In genomic region chr22:41442240-41442792, GRCh38 we compare ENCODE assay signal across 11 cellular contexts. TPM values are rescaled to one million over a fixed set of nuclear protein-coding genes. Genes with fewer than 3 reads are reported as not detected.
DNase-seq lines count a peak whose midpoint lies in the region; ATAC-seq and TF ChIP-seq lines count a peak whose summit lies in the region.
"Had no signal": no experiment of that assay in that cellular context is flagged by ENCODE, and none has a peak within 500 bp of the region (broad histone marks: within the 10 kb centered on the region; RNA-seq: fewer than 3 reads in every experiment).

No MANE protein-coding gene starts in this region.

- H3K4me3 ChIP-seq in mesenchymal stem cell (ENCODE audit: insufficient read depth in 1 of 2, low read depth in 1 of 2, low read length in 2 of 2) = peak overlapping the region in 1 of 2 experiments; percentile 40
- H3K4me3 ChIP-seq in tibial nerve = no peak overlapping the region
- no peak overlapping the region for H3K4me3 ChIP-seq in H7 (ENCODE audit: insufficient read depth, low read depth, low read length)
- H3K4me3 ChIP-seq in testis = no peak overlapping the region

- WGBS in mesenchymal stem cell = 98% methylated on average over 1 of the region's 2 CpGs
- 29 to 47% methylated on average over 2 of the region's 2 CpGs for WGBS in tibial nerve, 2 donors
- 36 to 42% methylated on average over 2 of the region's 2 CpGs for WGBS in testis, 2 donors

- H3K79me1 ChIP-seq in mesenchymal stem cell (replicated peaks; ENCODE audit: low read length, poor library complexity, severe bottlenecking) = peaks cover under 1% of the 10 kb centered on the region

- H3K27ac Mint-ChIP-seq in activated naive CD4-positive, alpha-beta T cell treated with anti-CD3 and anti-CD28 coated beads, Interleukin-2, amount 50 U/mL, for 24 hours = peak overlapping the region; percentile 35
- peak overlapping the region in 1 of 2 donors; percentile 44 for H3K27ac Mint-ChIP-seq in activated naive CD4-positive, alpha-beta T cell treated with anti-CD3 and anti-CD28 coated beads, Interleukin-2, amount 50 U/mL, for 72 hours
- peak overlapping the region; percentile 36 for H3K27ac Mint-ChIP-seq in activated T-helper 17 cell treated with anti-CD3 and anti-CD28 coated beads, Interleukin-2, amount 50 U/mL, for 72 hours
- H3K27ac Mint-ChIP-seq in effector memory CD8-positive, alpha-beta T cell = no peak overlapping the region

- no peak overlapping the region for H3K4me3 Mint-ChIP-seq in activated naive CD4-positive, alpha-beta T cell treated with anti-CD3 and anti-CD28 coated beads, Interleukin-2, amount 50 U/mL, for 24 hours
- peak overlapping the region; percentile 85 for H3K4me3 Mint-ChIP-seq in activated T-helper 17 cell treated with anti-CD3 and anti-CD28 coated beads, Interleukin-2, amount 50 U/mL, for 72 hours
- H3K4me3 Mint-ChIP-seq in effector memory CD8-positive, alpha-beta T cell = peak overlapping the region in 1 of 2 donors; percentile 99

- no peak overlapping the region for H3K23ac ChIP-seq in mesenchymal stem cell (ENCODE audit: low read length in 2 of 2)

- no peak overlapping the region for H3K18ac ChIP-seq in mesenchymal stem cell (ENCODE audit: low read depth in 1 of 2, low read length in 2 of 2)

- no peak overlapping the region for H2BK12ac ChIP-seq in mesenchymal stem cell (ENCODE audit: low read length in 2 of 2)

- DNase-seq in activated naive CD4-positive, alpha-beta T cell treated with anti-CD3 and anti-CD28 coated beads, Interleukin-2, amount 50 U/mL, for 72 hours (ENCODE audit: low spot score in 2 of 2) = no peak
- DNase-seq in mesenchymal stem cell (no peak), tibial nerve (ENCODE audit: low spot score in 2 of 2) (no peak), H7 (no peak), testis (no peak)
- DNase-seq in effector memory CD8-positive, alpha-beta T cell = no peak
- DNase-seq: NCI-H1092, NCI-H774 had no signal

- H4K91ac ChIP-seq in mesenchymal stem cell (ENCODE audit: low read length) = no peak overlapping the region

- H3K27ac ChIP-seq in mesenchymal stem cell (ENCODE audit: low read length, poor library complexity, severe bottlenecking) = no peak overlapping the region
- H3K27ac ChIP-seq in tibial nerve = peak overlapping the region in 3 of 4 donors; percentile 1 to 99 (median 95)
- no peak overlapping the region for H3K27ac ChIP-seq in testis
- H3K27ac ChIP-seq: epithelial cell of prostate had no signal

- H3K27me3 Mint-ChIP-seq in activated naive CD4-positive, alpha-beta T cell treated with anti-CD3 and anti-CD28 coated beads, Interleukin-2, amount 50 U/mL, for 24 hours = no peaks in the 10 kb centered on the region
- H3K27me3 Mint-ChIP-seq in activated T-helper 17 cell treated with anti-CD3 and anti-CD28 coated beads, Interleukin-2, amount 50 U/mL, for 72 hours = no peaks in the 10 kb centered on the region
- no peaks in the 10 kb centered on the region for H3K27me3 Mint-ChIP-seq in effector memory CD8-positive, alpha-beta T cell

- TF ChIP-seq POLR2A in tibial nerve (IDR thresholded peaks at IDR 0.05) (peak in 1 of 2 donors; percentile 26), testis (IDR thresholded peaks at IDR 0.05) (no peak)

- peaks cover 3% of the 10 kb centered on the region for H3K36me3 Mint-ChIP-seq in activated naive CD4-positive, alpha-beta T cell treated with anti-CD3 and anti-CD28 coated beads, Interleukin-2, amount 50 U/mL, for 24 hours
- peaks cover 17 to 21% of the 10 kb centered on the region in 2 donors for H3K36me3 Mint-ChIP-seq in activated naive CD4-positive, alpha-beta T cell treated with anti-CD3 and anti-CD28 coated beads, Interleukin-2, amount 50 U/mL, for 72 hours
- peaks cover 95% of the 10 kb centered on the region for H3K36me3 Mint-ChIP-seq in activated T-helper 17 cell treated with anti-CD3 and anti-CD28 coated beads, Interleukin-2, amount 50 U/mL, for 72 hours (ENCODE audit: low read depth)
- peaks cover 62% of the 10 kb centered on the region for H3K36me3 Mint-ChIP-seq in effector memory CD8-positive, alpha-beta T cell (ENCODE audit: insufficient read depth)

- no peak overlapping the region for H3K4ac ChIP-seq in mesenchymal stem cell (ENCODE audit: low read depth in 1 of 2, low read length in 2 of 2)

- no peak overlapping the region for H3K14ac ChIP-seq in mesenchymal stem cell (ENCODE audit: low read length in 2 of 2)

- peak overlapping the region; percentile 46 for H3K9ac ChIP-seq in mesenchymal stem cell (ENCODE audit: low read length)

- H3K36me3 ChIP-seq in mesenchymal stem cell (ENCODE audit: control insufficient read depth in 1 of 2, insufficient read depth in 2 of 2, low read depth in 1 of 2, low read length in 2 of 2) = peaks cover 27% of the 10 kb centered on the region in 2 experiments
- peaks cover 0 to 25% (median 0%) of the 10 kb centered on the region in 3 donors for H3K36me3 ChIP-seq in tibial nerve
- peaks cover 11% of the 10 kb centered on the region for H3K36me3 ChIP-seq in H7 (replicated peaks; ENCODE audit: control insufficient read depth, insufficient read depth, low read length)
- no peaks in the 10 kb centered on the region for H3K36me3 ChIP-seq in testis (ENCODE audit: low read depth, missing control alignments)

- no peaks in the 10 kb centered on the region for H3K9me3 ChIP-seq in mesenchymal stem cell (ENCODE audit: control insufficient read depth, low read length)
- H3K9me3 ChIP-seq in tibial nerve = no peaks in the 10 kb centered on the region
- no peaks in the 10 kb centered on the region for H3K9me3 ChIP-seq in testis

- H2BK5ac ChIP-seq in mesenchymal stem cell (ENCODE audit: low read depth, low read length, poor library complexity, severe bottlenecking) = no peak overlapping the region

- H2AFZ ChIP-seq in mesenchymal stem cell (ENCODE audit: low read depth, low read length) = no peak overlapping the region

- TF ChIP-seq CTCF in tibial nerve (IDR thresholded peaks at IDR 0.05) (no peak), testis (IDR thresholded peaks at IDR 0.05) (no peak)

- intact Hi-C loops in testis (cut with DNase I; ENCODE audit: low total_unique reads) = no loop called here

- no peak overlapping the region for H4K8ac ChIP-seq in mesenchymal stem cell (ENCODE audit: low read length)

- TF ChIP-seq EP300 in tibial nerve (IDR thresholded peaks at IDR 0.05) = peak in 1 of 2 donors; percentile 42

- H2BK15ac ChIP-seq in mesenchymal stem cell (ENCODE audit: low read depth, poor library complexity, severe bottlenecking) = no peak overlapping the region

- no peak for ATAC-seq in activated naive CD4-positive, alpha-beta T cell treated with anti-CD3 and anti-CD28 coated beads, Interleukin-2, amount 50 U/mL, for 72 hours
- ATAC-seq in activated T-helper 17 cell treated with anti-CD3 and anti-CD28 coated beads, Interleukin-2, amount 50 U/mL, for 72 hours (replicated peaks) = no peak
- ATAC-seq in effector memory CD8-positive, alpha-beta T cell (replicated peaks) = no peak

- no peak overlapping the region for H3K4me2 ChIP-seq in mesenchymal stem cell (ENCODE audit: low read length, poor library complexity, severe bottlenecking)

- no peak overlapping the region for H2AK5ac ChIP-seq in mesenchymal stem cell (ENCODE audit: low read length, severe bottlenecking)

- H3K4me1 Mint-ChIP-seq in activated naive CD4-positive, alpha-beta T cell treated with anti-CD3 and anti-CD28 coated beads, Interleukin-2, amount 50 U/mL, for 24 hours = peaks cover 10% of the 10 kb centered on the region
- H3K4me1 Mint-ChIP-seq in activated T-helper 17 cell treated with anti-CD3 and anti-CD28 coated beads, Interleukin-2, amount 50 U/mL, for 72 hours = no peaks in the 10 kb centered on the region
- peaks cover 27% of the 10 kb centered on the region in 2 donors for H3K4me1 Mint-ChIP-seq in effector memory CD8-positive, alpha-beta T cell (ENCODE audit: low read depth in 2 of 2)

- no peaks in the 10 kb centered on the region for H3K9me3 Mint-ChIP-seq in activated naive CD4-positive, alpha-beta T cell treated with anti-CD3 and anti-CD28 coated beads, Interleukin-2, amount 50 U/mL, for 24 hours
- H3K9me3 Mint-ChIP-seq in activated naive CD4-positive, alpha-beta T cell treated with anti-CD3 and anti-CD28 coated beads, Interleukin-2, amount 50 U/mL, for 72 hours = no peaks in the 10 kb centered on the region
- no peaks in the 10 kb centered on the region for H3K9me3 Mint-ChIP-seq in activated T-helper 17 cell treated with anti-CD3 and anti-CD28 coated beads, Interleukin-2, amount 50 U/mL, for 72 hours
- no peaks in the 10 kb centered on the region for H3K9me3 Mint-ChIP-seq in effector memory CD8-positive, alpha-beta T cell

- no peak overlapping the region for H2BK120ac ChIP-seq in mesenchymal stem cell (ENCODE audit: low read depth, low read length)

- peaks cover 16% of the 10 kb centered on the region for H3K4me1 ChIP-seq in mesenchymal stem cell (ENCODE audit: control insufficient read depth, insufficient read depth, low read depth, low read length)
- H3K4me1 ChIP-seq in tibial nerve = peaks cover 0 to 64% (median 37%) of the 10 kb centered on the region in 4 donors
- peaks cover 26% of the 10 kb centered on the region for H3K4me1 ChIP-seq in testis

- H3K27me3 ChIP-seq in mesenchymal stem cell (ENCODE audit: control insufficient read depth in 1 of 2, insufficient read depth in 1 of 2, low read length in 2 of 2) (no peaks in the 10 kb centered on the region), tibial nerve (no peaks in the 10 kb centered on the region), H7 (ENCODE audit: control insufficient read depth, insufficient read depth, low read length) (no peaks in the 10 kb centered on the region), testis (no peaks in the 10 kb centered on the region)

RNA-seq across cellular contexts. Expression of gene TOB2, which starts 4.3 kb away (rescaled TPM):
- 10 to 100 TPM; 28.1 to 29.9 TPM for total RNA-seq in activated naive CD4-positive, alpha-beta T cell treated with anti-CD3 and anti-CD28 coated beads, Interleukin-2, amount 50 U/mL, for 72 hours
- 10 to 100 TPM; 38.5 to 40.8 TPM for total RNA-seq in activated T-helper 17 cell treated with anti-CD3 and anti-CD28 coated beads, Interleukin-2, amount 50 U/mL, for 72 hours
- 42.5 TPM for polyA plus RNA-seq in mesenchymal stem cell (2013, experiment 1 of 2)
- 43.0 TPM for polyA plus RNA-seq in mesenchymal stem cell (2013, experiment 2 of 2)
- 10 to 100 TPM; 50.8 to 67.3 (median 56.9) TPM for total RNA-seq in tibial nerve
- 31.7 and 33.1 TPM in 2 replicates for total RNA-seq in H7 (2014; rRNA removed; shearing (Covaris generic))
- 10 to 100 TPM; 35.4 to 41.7 TPM for total RNA-seq in testis
- polyA plus RNA-seq in testis (ENCODE audit: insufficient read depth, low read depth, low replicate concordance) = 32.7 TPM

RNA-seq across cellular contexts. Expression of gene PHF5A, which starts 26.2 kb away (rescaled TPM):
- 10 to 100 TPM; 61.3 to 76.5 TPM for total RNA-seq in activated naive CD4-positive, alpha-beta T cell treated with anti-CD3 and anti-CD28 coated beads, Interleukin-2, amount 50 U/mL, for 72 hours
- total RNA-seq in activated T-helper 17 cell treated with anti-CD3 and anti-CD28 coated beads, Interleukin-2, amount 50 U/mL, for 72 hours = 10 to 100 TPM; 34.3 to 92.0 TPM
- 26.6 TPM for polyA plus RNA-seq in mesenchymal stem cell (2013, experiment 1 of 2)
- polyA plus RNA-seq in mesenchymal stem cell (2013, experiment 2 of 2) = 26.3 TPM
- total RNA-seq in tibial nerve (10 to 100 TPM; 32.6 to 51.5 (median 36.4) TPM), testis (10 to 100 TPM; 33.7 to 35.1 TPM)
- total RNA-seq in H7 (2014; rRNA removed; shearing (Covaris generic)) = 111 and 115 TPM in 2 replicates
- polyA plus RNA-seq in testis (ENCODE audit: insufficient read depth, low read depth, low replicate concordance) = 42.8 TPM

RNA-seq across cellular contexts. Expression of gene ACO2, which starts 26.6 kb away (rescaled TPM):
- 100 to 1,000 TPM in 1 of 2 donors, 10 to 100 TPM in 1; 100.0 to 112 TPM for total RNA-seq in activated naive CD4-positive, alpha-beta T cell treated with anti-CD3 and anti-CD28 coated beads, Interleukin-2, amount 50 U/mL, for 72 hours
- 100 to 1,000 TPM in 1 of 2 donors, 10 to 100 TPM in 1; 67.8 to 106 TPM for total RNA-seq in activated T-helper 17 cell treated with anti-CD3 and anti-CD28 coated beads, Interleukin-2, amount 50 U/mL, for 72 hours
- polyA plus RNA-seq in mesenchymal stem cell (2013, experiment 1 of 2) = 46.6 TPM
- 46.8 TPM for polyA plus RNA-seq in mesenchymal stem cell (2013, experiment 2 of 2)
- 10 to 100 TPM; 69.9 to 91.1 (median 76.4) TPM for total RNA-seq in tibial nerve
- total RNA-seq in H7 (2014; rRNA removed; shearing (Covaris generic)) = 101 and 103 TPM in 2 replicates
- 100 to 1,000 TPM; 133 to 178 TPM for total RNA-seq in testis
- polyA plus RNA-seq in testis (ENCODE audit: insufficient read depth, low read depth, low replicate concordance) = 113 TPM

Comparison
In these comparisons a context has a peak if more than half of its experiments do, and no peak if none do; other contexts are left out.
1. H3K27ac Mint-ChIP-seq: peak in activated naive CD4-positive, alpha-beta T cell treated with anti-CD3 and anti-CD28 coated beads, Interleukin-2, amount 50 U/mL, for 24 hours (single experiment) and activated T-helper 17 cell treated with anti-CD3 and anti-CD28 coated beads, Interleukin-2, amount 50 U/mL, for 72 hours (single experiment); none in effector memory CD8-positive, alpha-beta T cell (0 of 2).
2. H3K27ac ChIP-seq: peak in tibial nerve (3 of 4); none in mesenchymal stem cell (single experiment) and testis (0 of 2).